In genomic region chr21:29091032-29091431, GRCh38 we compare ENCODE assay signal across 14 cellular contexts. TPM values are rescaled to one million over a fixed set of nuclear protein-coding genes. Genes with fewer than 3 reads are reported as not detected.
A peak's percentile ranks its signal among the peaks of the same experiment; 100 is the strongest.
DNase-seq lines count a peak whose midpoint lies in the region; ATAC-seq and TF ChIP-seq lines count a peak whose summit lies in the region.
"Had no signal": no experiment of that assay in that cellular context is flagged by ENCODE, and none has a peak within 500 bp of the region (broad histone marks: within the 10 kb centered on the region; RNA-seq: fewer than 3 reads in every experiment).

No MANE protein-coding gene starts in this region.

- no peaks in the 10 kb centered on the region for H3K27me3 Mint-ChIP-seq in activated CD4-positive, alpha-beta T cell treated with anti-CD3 and anti-CD28 coated beads for 36 hours
- H3K27me3 Mint-ChIP-seq in activated CD4-positive, alpha-beta T cell treated with anti-CD3 and anti-CD28 coated beads, Interleukin-2, amount 10 ng/mL, durations not matched to agents 7 days and 5 days, result no peaks in the 10 kb centered on the region
- H3K27me3 Mint-ChIP-seq in stimulated activated memory B cell treated with anti-CD40 and anti-IgM and Interleukin-4, amounts not matched to agents 10 μg/mL and 1 μg/mL and 100 μg/mL, for 72 hours, result no peaks in the 10 kb centered on the region

- peaks cover 2% of the 10 kb centered on the region for H3K36me3 Mint-ChIP-seq in activated CD4-positive, alpha-beta T cell treated with anti-CD3 and anti-CD28 coated beads for 36 hours (ENCODE audit: low read depth)
- H3K36me3 Mint-ChIP-seq in activated CD4-positive, alpha-beta T cell treated with anti-CD3 and anti-CD28 coated beads, Interleukin-2, amount 10 ng/mL, durations not matched to agents 7 days and 5 days (ENCODE audit: low read depth), result peaks cover 4% of the 10 kb centered on the region
- H3K36me3 Mint-ChIP-seq in stimulated activated memory B cell treated with anti-CD40 and anti-IgM and Interleukin-4, amounts not matched to agents 10 μg/mL and 1 μg/mL and 100 μg/mL, for 72 hours, result peaks cover 35% of the 10 kb centered on the region

- H3K27ac Mint-ChIP-seq in activated CD4-positive, alpha-beta T cell treated with anti-CD3 and anti-CD28 coated beads for 36 hours, result no peak overlapping the region
- H3K27ac Mint-ChIP-seq in activated CD4-positive, alpha-beta T cell treated with anti-CD3 and anti-CD28 coated beads, Interleukin-2, amount 10 ng/mL, durations not matched to agents 7 days and 5 days, result no peak overlapping the region
- peak overlapping the region; percentile 73 for H3K27ac Mint-ChIP-seq in stimulated activated memory B cell treated with anti-CD40 and anti-IgM and Interleukin-4, amounts not matched to agents 10 μg/mL and 1 μg/mL and 100 μg/mL, for 72 hours
- H3K27ac Mint-ChIP-seq: nephron progenitor cell had no signal

- no peak for TF ChIP-seq CTCF in RWPE1 (conservative IDR thresholded peaks at IDR 0.05; ENCODE audit: low read depth)

- H3K27ac ChIP-seq in RWPE1, result peak overlapping the region; percentile 69

- H3K9me3 Mint-ChIP-seq in activated CD4-positive, alpha-beta T cell treated with anti-CD3 and anti-CD28 coated beads for 36 hours (ENCODE audit: low read depth), result no peaks in the 10 kb centered on the region
- no peaks in the 10 kb centered on the region for H3K9me3 Mint-ChIP-seq in activated CD4-positive, alpha-beta T cell treated with anti-CD3 and anti-CD28 coated beads, Interleukin-2, amount 10 ng/mL, durations not matched to agents 7 days and 5 days
- H3K9me3 Mint-ChIP-seq in stimulated activated memory B cell treated with anti-CD40 and anti-IgM and Interleukin-4, amounts not matched to agents 10 μg/mL and 1 μg/mL and 100 μg/mL, for 72 hours, result no peaks in the 10 kb centered on the region
- H3K9me3 Mint-ChIP-seq: nephron progenitor cell had no signal

- peaks cover 17% of the 10 kb centered on the region for H3K4me1 Mint-ChIP-seq in activated CD4-positive, alpha-beta T cell treated with anti-CD3 and anti-CD28 coated beads for 36 hours
- peaks cover 12% of the 10 kb centered on the region for H3K4me1 Mint-ChIP-seq in activated CD4-positive, alpha-beta T cell treated with anti-CD3 and anti-CD28 coated beads, Interleukin-2, amount 10 ng/mL, durations not matched to agents 7 days and 5 days
- peaks cover 11% of the 10 kb centered on the region for H3K4me1 Mint-ChIP-seq in stimulated activated memory B cell treated with anti-CD40 and anti-IgM and Interleukin-4, amounts not matched to agents 10 μg/mL and 1 μg/mL and 100 μg/mL, for 72 hours

- CTCF ChIA-PET in activated CD4-positive, alpha-beta T cell treated with anti-CD3 and anti-CD28 coated beads for 36 hours (lab: Charles Lee), result interaction anchor here (0.7 to 4.8 kb wide), 6 partner anchors 17 to 285 kb away, joined by 3 to 23 read pairs (median 4); no protein-coding TSS in a partner anchor
- CTCF ChIA-PET in activated CD4-positive, alpha-beta T cell treated with anti-CD3 and anti-CD28 coated beads, Interleukin-2, amount 10 ng/mL, durations not matched to agents 7 days and 5 days (lab: Charles Lee), result interaction anchor here (1.4 kb wide), 1 partner anchor 103 kb away, joined by 3 read pairs; no protein-coding TSS in a partner anchor
- CTCF ChIA-PET in RWPE1 (lab: Yijun Ruan, JAX), result interaction anchor here (0.7 to 1.2 kb wide), 2 partner anchors 33 to 759 kb away, joined by 3 to 4 read pairs; no protein-coding TSS in a partner anchor

- POLR2A ChIA-PET in activated CD4-positive, alpha-beta T cell treated with anti-CD3 and anti-CD28 coated beads for 36 hours (lab: Charles Lee), result no interaction called here
- POLR2A ChIA-PET in activated CD4-positive, alpha-beta T cell treated with anti-CD3 and anti-CD28 coated beads, Interleukin-2, amount 10 ng/mL, durations not matched to agents 7 days and 5 days (lab: Charles Lee), result no interaction called here
- POLR2A ChIA-PET in RWPE1 (lab: Yijun Ruan, JAX; ENCODE audit: low non-redundant PET), result no interaction called here

- H3K4me3 Mint-ChIP-seq in activated CD4-positive, alpha-beta T cell treated with anti-CD3 and anti-CD28 coated beads for 36 hours, result no peak overlapping the region
- no peak overlapping the region for H3K4me3 Mint-ChIP-seq in activated CD4-positive, alpha-beta T cell treated with anti-CD3 and anti-CD28 coated beads, Interleukin-2, amount 10 ng/mL, durations not matched to agents 7 days and 5 days
- no peak overlapping the region for H3K4me3 Mint-ChIP-seq in stimulated activated memory B cell treated with anti-CD40 and anti-IgM and Interleukin-4, amounts not matched to agents 10 μg/mL and 1 μg/mL and 100 μg/mL, for 72 hours
- H3K4me3 Mint-ChIP-seq: nephron progenitor cell had no signal

- peak; percentile 71 for ATAC-seq in activated CD4-positive, alpha-beta T cell treated with anti-CD3 and anti-CD28 coated beads for 36 hours
- ATAC-seq in stimulated activated memory B cell treated with anti-CD40 and anti-IgM and Interleukin-4, amounts not matched to agents 10 μg/mL and 1 μg/mL and 100 μg/mL, for 72 hours, result no peak

- DNase-seq in activated CD4-positive, alpha-beta T cell treated with anti-CD3 and anti-CD28 coated beads for 36 hours, result no peak
- no peak for DNase-seq in activated CD4-positive, alpha-beta T cell treated with anti-CD3 and anti-CD28 coated beads, Interleukin-2, amount 10 ng/mL, durations not matched to agents 7 days and 5 days
- DNase-seq in RWPE1 (ENCODE audit: low spot score), result peak; percentile 83
- DNase-seq in fibroblast of gingiva (ENCODE audit: low read depth), result peak; percentile 80
- DNase-seq in SKM-1 (lab: John Stamatoyannopoulos, UW; ENCODE audit: unreplicated experiment), result no peak
- no peak for DNase-seq in NCI-H446 treated with DMSO at 0.1 percent for 48 hours (lab: John Stamatoyannopoulos, UW)
- DNase-seq in SIG-M5 (lab: John Stamatoyannopoulos, UW), result no peak
- DNase-seq: aorta; islet precursor cell; NCI-H187; nephron progenitor cell; stimulated activated CD4-positive, alpha-beta T cell treated with anti-CD3 and anti-CD28 coated beads, Interleukin-12 subunit alpha, Interleukin-12 subunit beta, amount 100 ng/mL, for 4 hours; T1000 had no signal

- intact Hi-C loops in activated CD4-positive, alpha-beta T cell treated with anti-CD3 and anti-CD28 coated beads for 36 hours (cut with DNase I, micrococcal nuclease), result loop anchor here (1.0 to 10.0 kb wide), 9 partner anchors 66 to 758 kb away; partner anchors contain the start of gene BACH1 (in 2 of the 2)

RNA-seq across cellular contexts. Expression of gene CCT8, which starts 17.6 kb away (rescaled TPM):
- total RNA-seq in activated CD4-positive, alpha-beta T cell treated with anti-CD3 and anti-CD28 coated beads for 36 hours, result 100 to 1,000 TPM; 465 to 572 TPM
- 100 to 1,000 TPM; 210 to 235 TPM for total RNA-seq in activated CD4-positive, alpha-beta T cell treated with anti-CD3 and anti-CD28 coated beads, Interleukin-2, amount 10 ng/mL, durations not matched to agents 7 days and 5 days

RNA-seq across cellular contexts. Expression of gene MAP3K7CL, which starts 39.4 kb away (rescaled TPM):
- total RNA-seq in activated CD4-positive, alpha-beta T cell treated with anti-CD3 and anti-CD28 coated beads for 36 hours, result 1 to 10 TPM; 4.9 to 5.6 TPM
- total RNA-seq in activated CD4-positive, alpha-beta T cell treated with anti-CD3 and anti-CD28 coated beads, Interleukin-2, amount 10 ng/mL, durations not matched to agents 7 days and 5 days, result 1 to 10 TPM; 5.0 to 6.6 TPM

Comparison
In these comparisons a context has a peak if more than half of its experiments do, and no peak if none do; other contexts are left out.
1. DNase-seq: peak in RWPE1 (single experiment) and fibroblast of gingiva (single experiment); none in activated CD4-positive, alpha-beta T cell treated with anti-CD3 and anti-CD28 coated beads for 36 hours (single experiment), activated CD4-positive, alpha-beta T cell treated with anti-CD3 and anti-CD28 coated beads, Interleukin-2, amount 10 ng/mL, durations not matched to agents 7 days and 5 days (single experiment), SKM-1 (single experiment), NCI-H446 treated with DMSO at 0.1 percent for 48 hours (single experiment) and SIG-M5 (single experiment).